9 cellular contexts compared by ENCODE assay signal in genomic region chr9:12640021-12640587, GRCh38. TPM values are rescaled to one million over a fixed set of nuclear protein-coding genes. Genes with fewer than 3 reads are reported as not detected.
DNase-seq lines count a peak whose midpoint lies in the region; ATAC-seq and TF ChIP-seq lines count a peak whose summit lies in the region.
"Had no signal": no experiment of that assay in that cellular context is flagged by ENCODE, and none has a peak within 500 bp of the region (broad histone marks: within the 10 kb centered on the region; RNA-seq: fewer than 3 reads in every experiment).

No MANE protein-coding gene starts in this region.

- in situ Hi-C loops in T47D (cut with HindIII; ENCODE audit: low pct_unique_long_range_greater_than_20kb, low sequenced_read_pairs) = no loop called here

- H3K36me3 Mint-ChIP-seq in activated naive CD4-positive, alpha-beta T cell treated with anti-CD3 and anti-CD28 coated beads for 36 hours (ENCODE audit: low read depth) = no peaks in the 10 kb centered on the region
- H3K36me3 Mint-ChIP-seq: activated naive CD8-positive, alpha-beta T cell had no signal

- TF ChIP-seq CTCF in lower lobe of right lung (IDR thresholded peaks at IDR 0.05) = peak; percentile 34

- intact Hi-C loops in lower lobe of right lung (cut with DNase I) = no loop called here
- intact Hi-C loops in activated naive CD4-positive, alpha-beta T cell treated with anti-CD3 and anti-CD28 coated beads for 36 hours (cut with micrococcal nuclease) = no loop called here

- CTCF ChIA-PET in activated naive CD4-positive, alpha-beta T cell treated with anti-CD3 and anti-CD28 coated beads for 36 hours (lab: Charles Lee) = no interaction called here

- no peak overlapping the region for H3K4me3 ChIP-seq in lower lobe of right lung

- H3K36me3 ChIP-seq in lower lobe of right lung = no peaks in the 10 kb centered on the region

- no peaks in the 10 kb centered on the region for H3K4me1 ChIP-seq in lower lobe of right lung

- no peaks in the 10 kb centered on the region for H3K9me3 ChIP-seq in lower lobe of right lung

- DNase-seq in A172 (ENCODE audit: low spot score) (peak; percentile 53), NCI-H2171 treated with DMSO at 0.1 percent for 48 hours (lab: John Stamatoyannopoulos, UW) (peak; percentile 59), T47D (ENCODE audit: low read depth in 1 of 2, low spot score in 1 of 2) (peak; percentile 1 to 72), lower lobe of right lung (no peak)
- DNase-seq in activated naive CD4-positive, alpha-beta T cell treated with anti-CD3 and anti-CD28 coated beads for 36 hours = no peak

- no peak overlapping the region for H3K27ac ChIP-seq in lower lobe of right lung

- no peaks in the 10 kb centered on the region for H3K27me3 ChIP-seq in lower lobe of right lung (ENCODE audit: low read depth)

- no peak overlapping the region for H3K27ac Mint-ChIP-seq in activated naive CD4-positive, alpha-beta T cell treated with anti-CD3 and anti-CD28 coated beads for 36 hours
- H3K27ac Mint-ChIP-seq: activated naive CD8-positive, alpha-beta T cell had no signal

- H3K4me1 Mint-ChIP-seq in activated naive CD4-positive, alpha-beta T cell treated with anti-CD3 and anti-CD28 coated beads for 36 hours (ENCODE audit: low read depth) = no peaks in the 10 kb centered on the region

- H3K9me3 Mint-ChIP-seq in activated naive CD4-positive, alpha-beta T cell treated with anti-CD3 and anti-CD28 coated beads for 36 hours = peaks cover 3% of the 10 kb centered on the region

- no peak overlapping the region for H3K4me3 Mint-ChIP-seq in activated naive CD4-positive, alpha-beta T cell treated with anti-CD3 and anti-CD28 coated beads for 36 hours
- H3K4me3 Mint-ChIP-seq: activated naive CD8-positive, alpha-beta T cell had no signal

- no peaks in the 10 kb centered on the region for H3K27me3 Mint-ChIP-seq in activated naive CD4-positive, alpha-beta T cell treated with anti-CD3 and anti-CD28 coated beads for 36 hours (ENCODE audit: low read depth)
- H3K27me3 Mint-ChIP-seq: activated naive CD8-positive, alpha-beta T cell had no signal

- ATAC-seq in GM18909 (IDR thresholded peaks at IDR 0.05; ENCODE audit: poor library complexity, unreplicated experiment) = peak; percentile 58
- ATAC-seq in lower lobe of right lung = peak in 1 of 2 donors; percentile 52
- ATAC-seq in HG03378 (IDR thresholded peaks at IDR 0.05; ENCODE audit: unreplicated experiment) = no peak
- no peak for ATAC-seq in GM18867 (IDR thresholded peaks at IDR 0.05; ENCODE audit: unreplicated experiment)

RNA-seq across cellular contexts. Expression of gene TYRP1, which starts 53.1 kb away (rescaled TPM):
- 2.4 and 3.4 TPM in 2 replicates for total RNA-seq in A172 (2014; rRNA removed; shearing (Covaris generic))
- 5.8 TPM for total RNA-seq in lower lobe of right lung
- total RNA-seq in activated naive CD4-positive, alpha-beta T cell treated with anti-CD3 and anti-CD28 coated beads for 36 hours = not detected

Comparison
In these comparisons a context has a peak if more than half of its experiments do, and no peak if none do; other contexts are left out.
1. DNase-seq: peak in A172 (single experiment), NCI-H2171 treated with DMSO at 0.1 percent for 48 hours (single experiment) and T47D (2 of 2); none in lower lobe of right lung (single experiment) and activated naive CD4-positive, alpha-beta T cell treated with anti-CD3 and anti-CD28 coated beads for 36 hours (single experiment).